In genomic region chr2:204683384-204683783, GRCh38 we compare ENCODE assay signal across 8 cellular contexts.
"Had no signal": no experiment of that assay in that cellular context is flagged by ENCODE, and none has a peak within 500 bp of the region (broad histone marks: within the 10 kb centered on the region; RNA-seq: fewer than 3 reads in every experiment).

No MANE protein-coding gene starts in this region.

- ATAC-seq: GM12878 had no signal

- H3K4me3 ChIP-seq: GM12878 had no signal

- DNase-seq: GDM1, GF-D8 had no signal

- FAIRE-seq: G401.6, GM12878, GM12891, GM12892, GM18507, GM19239 had no signal
